In genomic region chr22:41862160-41862529, GRCh38 we compare ENCODE assay signal across 9 cellular contexts. TPM values are rescaled to one million over a fixed set of nuclear protein-coding genes. Genes with fewer than 3 reads are reported as not detected.
A peak's percentile ranks its signal among the peaks of the same experiment; 100 is the strongest.
DNase-seq lines count a peak whose midpoint lies in the region; ATAC-seq, FAIRE-seq and TF ChIP-seq lines count a peak whose summit lies in the region.
"Had no signal": no experiment of that assay in that cellular context is flagged by ENCODE, and none has a peak within 500 bp of the region (broad histone marks: within the 10 kb centered on the region; RNA-seq: fewer than 3 reads in every experiment).

No MANE protein-coding gene starts in this region.

- H2BK20ac ChIP-seq in IMR-90 (ENCODE audit: low read depth, low read length), result no peak overlapping the region

- H3K9me3 ChIP-seq in right atrium auricular region, result no peaks in the 10 kb centered on the region
- H3K9me3 ChIP-seq in IMR-90 (ENCODE audit: control insufficient read depth, insufficient read depth, low read length), result no peaks in the 10 kb centered on the region
- H3K9me3 ChIP-seq in stomach smooth muscle (ENCODE audit: control insufficient read depth in 2 of 2, low read length in 2 of 2), result no peaks in the 10 kb centered on the region

- intact Hi-C loops in Right ventricle myocardium inferior (cut with DNase I), result no loop called here
- intact Hi-C loops in IMR-90 (cut with micrococcal nuclease), result no loop called here
- intact Hi-C loops in activated T-helper 2 cell treated with anti-CD3 and anti-CD28 coated beads, Interferon-gamma antibody, Interleukin-2, Interleukin-4, amounts not matched to agents 10 μg/mL and 5 μg/mL and 100 μg/mL, durations not matched to agents 14 hours and 24 hours and 36 hours (cut with micrococcal nuclease), result loop anchor here (1.0 kb wide), 3 partner anchors 11 to 78 kb away; partner anchors contain the start of gene SREBF2

- 100% methylated on average over 1 of the region's 4 CpGs; no CpG with 5 or more reads in 1 of the 2 experiments for WGBS in IMR-90 (ENCODE audit: extremely low coverage in 2 of 2, insufficient read length in 1 of 2), 2 experiments

- no peak overlapping the region for H2BK120ac ChIP-seq in IMR-90 (ENCODE audit: low read depth, low read length)

- CTCF ChIA-PET in IMR-90 (lab: Yijun Ruan, JAX), result interaction anchor here (0.9 kb wide), 1 partner anchor 80 kb away, joined by 3 read pairs; no protein-coding TSS in a partner anchor

- peaks cover 30% of the 10 kb centered on the region for H4K20me1 ChIP-seq in IMR-90 (ENCODE audit: insufficient read depth, low read length)

- peaks cover 21% of the 10 kb centered on the region for H3K9me1 ChIP-seq in IMR-90 (ENCODE audit: insufficient read depth, low read length)

- no peak for TF ChIP-seq POLR2A in IMR-90 (IDR thresholded peaks at IDR 0.05; ENCODE audit: low read depth, low read length)

- H3K4me1 Mint-ChIP-seq in activated T-helper 2 cell treated with anti-CD3 and anti-CD28 coated beads, Interferon-gamma antibody, Interleukin-2, Interleukin-4, amounts not matched to agents 10 μg/mL and 5 μg/mL and 100 μg/mL, durations not matched to agents 14 hours and 24 hours and 36 hours (ENCODE audit: low read depth), result peaks cover 61% of the 10 kb centered on the region

- H3K4me3 ChIP-seq in right atrium auricular region, result no peak overlapping the region
- H3K4me3 ChIP-seq in IMR-90 (ENCODE audit: insufficient read depth, low read depth, low read length), result no peak overlapping the region
- H3K4me3 ChIP-seq in stomach smooth muscle (ENCODE audit: low read length in 2 of 2), result peak overlapping the region; percentile 7 to 35

- BruUV-seq in IMR-90 (replicated peaks; lab: Mats Ljungman, UMichigan), result no TSS peak

- no peaks in the 10 kb centered on the region for H3K9me3 Mint-ChIP-seq in activated T-helper 2 cell treated with anti-CD3 and anti-CD28 coated beads, Interferon-gamma antibody, Interleukin-2, Interleukin-4, amounts not matched to agents 10 μg/mL and 5 μg/mL and 100 μg/mL, durations not matched to agents 14 hours and 24 hours and 36 hours

- DNase-seq in Right ventricle myocardium inferior (ENCODE audit: missing footprints) (no peak), right atrium auricular region (ENCODE audit: low spot score) (no peak), IMR-90 (peak; percentile 23), kidney tubule cell (ENCODE audit: low spot score) (peak; percentile 26), frontal cortex (ENCODE audit: low spot score in 2 of 2) (no peak), DMS53 (lab: John Stamatoyannopoulos, UW) (no peak)
- DNase-seq in activated T-helper 2 cell treated with anti-CD3 and anti-CD28 coated beads, Interferon-gamma antibody, Interleukin-2, Interleukin-4, amounts not matched to agents 10 μg/mL and 5 μg/mL and 100 μg/mL, durations not matched to agents 14 hours and 24 hours and 36 hours (ENCODE audit: low spot score), result peak; percentile 18

- no peak for TF ChIP-seq CTCF in right atrium auricular region (IDR thresholded peaks at IDR 0.05)
- TF ChIP-seq CTCF in IMR-90 (conservative IDR thresholded peaks at IDR 0.05; ENCODE audit: low read depth, low read length), result no peak

- ATAC-seq in Right ventricle myocardium inferior (peak; percentile 6), IMR-90 (ENCODE audit: low read depth) (peak; percentile 28)

- H3K27ac Mint-ChIP-seq in activated T-helper 2 cell treated with anti-CD3 and anti-CD28 coated beads, Interferon-gamma antibody, Interleukin-2, Interleukin-4, amounts not matched to agents 10 μg/mL and 5 μg/mL and 100 μg/mL, durations not matched to agents 14 hours and 24 hours and 36 hours, result peak overlapping the region; percentile 99

- H3K4ac ChIP-seq in IMR-90 (ENCODE audit: low read depth, low read length), result no peak overlapping the region

- H3K79me1 ChIP-seq in IMR-90 (ENCODE audit: low read depth in 1 of 2, low read length in 2 of 2), result peaks cover 7 to 61% of the 10 kb centered on the region in 2 experiments; a peak in 3 of 4 replicates

- 0 out of 2 replicates have a peak overlapping the region, but pooled peaks have one; percentile 3 for H3K4me2 ChIP-seq in IMR-90 (ENCODE audit: low read depth, low read length)

- H3K4me3 Mint-ChIP-seq in activated T-helper 2 cell treated with anti-CD3 and anti-CD28 coated beads, Interferon-gamma antibody, Interleukin-2, Interleukin-4, amounts not matched to agents 10 μg/mL and 5 μg/mL and 100 μg/mL, durations not matched to agents 14 hours and 24 hours and 36 hours (ENCODE audit: low read depth), result peak overlapping the region; percentile 74

- H3K4me1 ChIP-seq in right atrium auricular region (peaks cover 0 to 32% of the 10 kb centered on the region in 2 donors), IMR-90 (ENCODE audit: control insufficient read depth, insufficient read depth, low read length) (peaks cover 16% of the 10 kb centered on the region), stomach smooth muscle (ENCODE audit: control insufficient read depth, insufficient read depth, low read length) (peaks cover 22% of the 10 kb centered on the region)

- H3K18ac ChIP-seq in IMR-90 (ENCODE audit: low read depth, low read length), result no peak overlapping the region

- dilution Hi-C loops in IMR-90 (cut with HindIII; ENCODE audit: low sequenced_read_pairs, unreplicated experiment), result no loop called here

- in situ Hi-C loops in IMR-90 (cut with MboI; ENCODE audit: low sequenced_read_pairs), result no loop called here

- no peak overlapping the region for H4K8ac ChIP-seq in IMR-90 (ENCODE audit: low read depth in 2 of 2, low read length in 2 of 2)

- H3K27me3 Mint-ChIP-seq in activated T-helper 2 cell treated with anti-CD3 and anti-CD28 coated beads, Interferon-gamma antibody, Interleukin-2, Interleukin-4, amounts not matched to agents 10 μg/mL and 5 μg/mL and 100 μg/mL, durations not matched to agents 14 hours and 24 hours and 36 hours (ENCODE audit: low read depth), result no peaks in the 10 kb centered on the region

- H3K56ac ChIP-seq in IMR-90 (ENCODE audit: extremely low read depth, insufficient read depth, low read length), result no peak overlapping the region

- H3K27ac ChIP-seq in right atrium auricular region (peak overlapping the region in 1 of 2 donors; percentile 17), IMR-90 (ENCODE audit: insufficient read depth, low read length) (no peak overlapping the region), stomach smooth muscle (ENCODE audit: low read length) (peak overlapping the region; percentile 82)

- no peak overlapping the region for H4K5ac ChIP-seq in IMR-90 (ENCODE audit: low read depth, low read length)

- no peak overlapping the region for H4K91ac ChIP-seq in IMR-90 (ENCODE audit: insufficient read depth, low read depth, low read length)

- POLR2A ChIA-PET in IMR-90 (lab: Charles Lee; ENCODE audit: unreplicated experiment), result no interaction called here

- H3K36me3 ChIP-seq in right atrium auricular region (peaks cover 3% of the 10 kb centered on the region), IMR-90 (ENCODE audit: control insufficient read depth, insufficient read depth, low read length) (peaks cover 3% of the 10 kb centered on the region), stomach smooth muscle (ENCODE audit: control insufficient read depth in 2 of 2, insufficient read depth in 2 of 2, low read length in 2 of 2) (peaks cover 4 to 5% of the 10 kb centered on the region in 2 donors)

- H3K9ac ChIP-seq in IMR-90 (ENCODE audit: low read depth, low read length) (no peak overlapping the region), stomach smooth muscle (ENCODE audit: low read length in 2 of 2) (peak overlapping the region; percentile 39 to 64)

- FAIRE-seq in frontal cortex (lab: Jason Lieb, UNC), result no peak

- H2BK5ac ChIP-seq in IMR-90 (ENCODE audit: low read depth, low read length, poor library complexity, severe bottlenecking), result no peak overlapping the region

- TF ChIP-seq RAD21 in IMR-90 (IDR thresholded peaks at IDR 0.05; ENCODE audit: low read length), result no peak

- no peak overlapping the region for H2AK9ac ChIP-seq in IMR-90 (replicated peaks; ENCODE audit: low read depth, low read length, poor library complexity)

- H2AFZ ChIP-seq in IMR-90 (replicated peaks; ENCODE audit: low read length, poor library complexity), result no peak overlapping the region

- H2AK5ac ChIP-seq in IMR-90 (ENCODE audit: low read depth, low read length), result no peak overlapping the region

- no peak overlapping the region for H2BK15ac ChIP-seq in IMR-90 (ENCODE audit: low read depth, low read length)

- H3K27me3 ChIP-seq in right atrium auricular region (no peaks in the 10 kb centered on the region), IMR-90 (ENCODE audit: control insufficient read depth, insufficient read depth, low read length) (no peaks in the 10 kb centered on the region), stomach smooth muscle (ENCODE audit: control insufficient read depth in 1 of 2, insufficient read depth in 2 of 2, low read length in 2 of 2) (no peaks in the 10 kb centered on the region)

- no peak overlapping the region for H3K23ac ChIP-seq in IMR-90 (ENCODE audit: low read depth, low read length)

- H3K36me3 Mint-ChIP-seq in activated T-helper 2 cell treated with anti-CD3 and anti-CD28 coated beads, Interferon-gamma antibody, Interleukin-2, Interleukin-4, amounts not matched to agents 10 μg/mL and 5 μg/mL and 100 μg/mL, durations not matched to agents 14 hours and 24 hours and 36 hours (ENCODE audit: low read depth), result peaks cover 52% of the 10 kb centered on the region

- no peak overlapping the region for H3K14ac ChIP-seq in IMR-90 (replicated peaks; ENCODE audit: low read depth, low read length)

TF ChIP-seq in IMR-90, 13 proteins besides CTCF, POLR2A, EP300 and RAD21:
- TF ChIP-seq MAZ (IDR thresholded peaks at IDR 0.05; ENCODE audit: borderline replicate concordance, low read depth, low read length), result no peak
- 0 out of 2 replicates have a peak, but pooled peaks have one; percentile 3 for TF ChIP-seq CEBPB (IDR thresholded peaks at IDR 0.05; ENCODE audit: low read depth, low read length)

RNA-seq across cellular contexts. Expression of gene SREBF2, which starts 29.2 kb away (rescaled TPM):
- total RNA-seq in Right ventricle myocardium inferior (75.5 TPM), right atrium auricular region (10 to 100 TPM; 45.6 to 61.4 TPM), IMR-90 (2012; rRNA removed) (8.1 and 9.2 TPM in 2 replicates), frontal cortex (56.3 TPM)
- 47.4 and 50.1 TPM in 2 replicates for polyA plus RNA-seq in IMR-90 (2012; rRNA removed)
- 40.1 and 52.1 TPM in 2 replicates for polyA plus RNA-seq in IMR-90 (2012; cell fraction: cytosol; rRNA removed)
- 62.2 and 101 TPM in 2 replicates for polyA plus RNA-seq in IMR-90 (2012; cell fraction: nucleus; rRNA removed; ENCODE audit: low replicate concordance)
- total RNA-seq in activated T-helper 2 cell treated with anti-CD3 and anti-CD28 coated beads, Interferon-gamma antibody, Interleukin-2, Interleukin-4, amounts not matched to agents 10 μg/mL and 5 μg/mL and 100 μg/mL, durations not matched to agents 14 hours and 24 hours and 36 hours, result 191 and 202 TPM in 2 replicates

RNA-seq across cellular contexts. Expression of gene SHISA8, which starts 52.7 kb away (rescaled TPM):
- total RNA-seq in Right ventricle myocardium inferior, result 6.8 TPM
- under 1 TPM; 0.31 to 0.67 TPM for total RNA-seq in right atrium auricular region
- total RNA-seq in IMR-90 (2012; rRNA removed), result not detected in 2 replicates
- not detected in 2 replicates for polyA plus RNA-seq in IMR-90 (2012; rRNA removed)
- polyA plus RNA-seq in IMR-90 (2012; cell fraction: cytosol; rRNA removed), result not detected in 2 replicates
- polyA plus RNA-seq in IMR-90 (2012; cell fraction: nucleus; rRNA removed; ENCODE audit: low replicate concordance), result not detected in 2 replicates
- 1.0 and 1.7 TPM in 2 replicates for total RNA-seq in activated T-helper 2 cell treated with anti-CD3 and anti-CD28 coated beads, Interferon-gamma antibody, Interleukin-2, Interleukin-4, amounts not matched to agents 10 μg/mL and 5 μg/mL and 100 μg/mL, durations not matched to agents 14 hours and 24 hours and 36 hours
- not detected for total RNA-seq in frontal cortex
- total RNA-seq: urinary bladder had no signal
- polyA plus RNA-seq: urinary bladder had no signal

Comparison
In these comparisons a context has a peak if more than half of its experiments do, and no peak if none do; other contexts are left out.
1. DNase-seq: peak in IMR-90 (single experiment), activated T-helper 2 cell treated with anti-CD3 and anti-CD28 coated beads, Interferon-gamma antibody, Interleukin-2, Interleukin-4, amounts not matched to agents 10 μg/mL and 5 μg/mL and 100 μg/mL, durations not matched to agents 14 hours and 24 hours and 36 hours (single experiment) and kidney tubule cell (single experiment); none in Right ventricle myocardium inferior (single experiment), right atrium auricular region (single experiment), frontal cortex (0 of 2) and DMS53 (single experiment).
2. H3K4me3 ChIP-seq: peak in stomach smooth muscle (2 of 2); none in right atrium auricular region (0 of 2) and IMR-90 (single experiment).